16 cellular contexts compared by ENCODE assay signal in genomic region chr9:134666208-134666607, GRCh38. TPM values are rescaled to one million over a fixed set of nuclear protein-coding genes. Genes with fewer than 3 reads are reported as not detected.
DNase-seq lines count a peak whose midpoint lies in the region; ATAC-seq and TF ChIP-seq lines count a peak whose summit lies in the region.
"Had no signal": no experiment of that assay in that cellular context is flagged by ENCODE, and none has a peak within 500 bp of the region (broad histone marks: within the 10 kb centered on the region; RNA-seq: fewer than 3 reads in every experiment).

No MANE protein-coding gene starts in this region.

- no peaks in the 10 kb centered on the region for H3K36me3 Mint-ChIP-seq in CD14-positive monocyte
- H3K36me3 Mint-ChIP-seq in osteocyte (ENCODE audit: unreplicated experiment) = peaks cover 34% of the 10 kb centered on the region
- H3K36me3 Mint-ChIP-seq in type B pancreatic cell = peaks cover 37% of the 10 kb centered on the region
- H3K36me3 Mint-ChIP-seq in activated CD8-positive, alpha-beta T cell treated with anti-CD3 and anti-CD28 coated beads for 36 hours (ENCODE audit: low read depth) = no peaks in the 10 kb centered on the region
- H3K36me3 Mint-ChIP-seq: CD4-positive, CD25-positive, alpha-beta regulatory T cell had no signal

- H3K9me3 ChIP-seq in RWPE2 (ENCODE audit: severe bottlenecking) = no peaks in the 10 kb centered on the region
- H3K9me3 ChIP-seq: Caco-2, SK-N-SH had no signal

- no peaks in the 10 kb centered on the region for H3K27me3 ChIP-seq in RWPE2 (ENCODE audit: insufficient read depth, poor library complexity, severe bottlenecking)

- no peak for TF ChIP-seq CTCF in CD14-positive monocyte (IDR thresholded peaks at IDR 0.05)
- TF ChIP-seq CTCF in RWPE2 (IDR thresholded peaks at IDR 0.05; ENCODE audit: poor library complexity, severe bottlenecking) = no peak
- no peak for TF ChIP-seq CTCF in osteocyte (IDR thresholded peaks at IDR 0.05)
- no peak for TF ChIP-seq CTCF in type B pancreatic cell (conservative IDR thresholded peaks at IDR 0.05)
- no peak for TF ChIP-seq CTCF in activated CD8-positive, alpha-beta T cell treated with anti-CD3 and anti-CD28 coated beads for 36 hours (IDR thresholded peaks at IDR 0.05)

- no peaks in the 10 kb centered on the region for H3K36me3 ChIP-seq in RWPE2 (ENCODE audit: low read depth)

- H3K4me1 ChIP-seq in RWPE2 (ENCODE audit: insufficient read depth, poor library complexity, severe bottlenecking) = peaks cover 59% of the 10 kb centered on the region

- ATAC-seq in RWPE2 (ENCODE audit: low read depth) (no peak), HG03469 (IDR thresholded peaks at IDR 0.05; ENCODE audit: unreplicated experiment) (no peak)
- ATAC-seq in activated CD8-positive, alpha-beta T cell treated with anti-CD3 and anti-CD28 coated beads for 36 hours = no peak

- DNase-seq in CD14-positive monocyte (ENCODE audit: low spot score) (peak; percentile 16), RWPE2 (ENCODE audit: low spot score) (peak; percentile 29), osteocyte (ENCODE audit: extremely low spot score, unreplicated experiment) (no peak), type B pancreatic cell (ENCODE audit: extremely low spot score, unreplicated experiment) (no peak), NCI-H524 treated with DMSO at 0.1 percent for 48 hours (lab: John Stamatoyannopoulos, UW) (no peak)
- no peak for DNase-seq in activated CD8-positive, alpha-beta T cell treated with anti-CD3 and anti-CD28 coated beads for 36 hours
- DNase-seq: Caco-2; CD4-positive, CD25-positive, alpha-beta regulatory T cell; NCI-H1417; NCI-H1930; NCI-H2171 treated with DMSO at 0.1 percent for 48 hours; NCI-H510A; SHP77; SK-N-SH had no signal

- CTCF ChIA-PET in activated CD8-positive, alpha-beta T cell treated with anti-CD3 and anti-CD28 coated beads for 36 hours (lab: Charles Lee) = no interaction called here

- H3K27ac Mint-ChIP-seq in CD14-positive monocyte (peak overlapping the region in 2 of 7 donors; percentile 21 to 28), osteocyte (ENCODE audit: unreplicated experiment) (peak overlapping the region; percentile 83), type B pancreatic cell (peak overlapping the region; percentile 18)
- no peak overlapping the region for H3K27ac Mint-ChIP-seq in activated CD8-positive, alpha-beta T cell treated with anti-CD3 and anti-CD28 coated beads for 36 hours
- H3K27ac Mint-ChIP-seq: CD4-positive, CD25-positive, alpha-beta regulatory T cell had no signal

- POLR2A ChIA-PET in activated CD8-positive, alpha-beta T cell treated with anti-CD3 and anti-CD28 coated beads for 36 hours (lab: Charles Lee) = no interaction called here

- H3K4me3 Mint-ChIP-seq in CD14-positive monocyte (no peak overlapping the region), osteocyte (ENCODE audit: unreplicated experiment) (peak overlapping the region; percentile 34), type B pancreatic cell (no peak overlapping the region)
- H3K4me3 Mint-ChIP-seq in activated CD8-positive, alpha-beta T cell treated with anti-CD3 and anti-CD28 coated beads for 36 hours = no peak overlapping the region
- H3K4me3 Mint-ChIP-seq: CD4-positive, CD25-positive, alpha-beta regulatory T cell had no signal

- peak overlapping the region; percentile 91 for H3K27ac ChIP-seq in RWPE2 (ENCODE audit: poor library complexity, severe bottlenecking)
- H3K27ac ChIP-seq: HL-60 had no signal

- H3K9me3 Mint-ChIP-seq in CD14-positive monocyte = peaks cover 2 to 12% (median 5%) of the 10 kb centered on the region in 7 donors
- H3K9me3 Mint-ChIP-seq in osteocyte (ENCODE audit: unreplicated experiment) = no peaks in the 10 kb centered on the region
- H3K9me3 Mint-ChIP-seq in type B pancreatic cell = peaks cover 12% of the 10 kb centered on the region
- H3K9me3 Mint-ChIP-seq in activated CD8-positive, alpha-beta T cell treated with anti-CD3 and anti-CD28 coated beads for 36 hours = no peaks in the 10 kb centered on the region

- H3K27me3 Mint-ChIP-seq in CD14-positive monocyte (ENCODE audit: low read depth in 3 of 3) (peaks cover 3 to 15% (median 8%) of the 10 kb centered on the region in 3 donors), osteocyte (ENCODE audit: unreplicated experiment) (no peaks in the 10 kb centered on the region), type B pancreatic cell (peaks cover 17% of the 10 kb centered on the region)
- peaks cover 5% of the 10 kb centered on the region for H3K27me3 Mint-ChIP-seq in activated CD8-positive, alpha-beta T cell treated with anti-CD3 and anti-CD28 coated beads for 36 hours
- H3K27me3 Mint-ChIP-seq: CD4-positive, CD25-positive, alpha-beta regulatory T cell had no signal

- peaks cover 2% of the 10 kb centered on the region for H3K4me1 Mint-ChIP-seq in CD14-positive monocyte
- H3K4me1 Mint-ChIP-seq in osteocyte (ENCODE audit: unreplicated experiment) = peaks cover 91% of the 10 kb centered on the region
- peaks cover 28% of the 10 kb centered on the region for H3K4me1 Mint-ChIP-seq in type B pancreatic cell (ENCODE audit: unreplicated experiment)
- H3K4me1 Mint-ChIP-seq in activated CD8-positive, alpha-beta T cell treated with anti-CD3 and anti-CD28 coated beads for 36 hours (ENCODE audit: low read depth) = peaks cover 4% of the 10 kb centered on the region
- H3K4me1 Mint-ChIP-seq: CD4-positive, CD25-positive, alpha-beta regulatory T cell had no signal

- H3K4me3 ChIP-seq in RWPE2 (ENCODE audit: severe bottlenecking) = no peak overlapping the region

- intact Hi-C loops in CD14-positive monocyte (cut with micrococcal nuclease) = loop anchor here in 1 of 2 donors (10.0 kb wide), 1 partner anchor 221 kb away; no protein-coding TSS in a partner anchor
- intact Hi-C loops in activated CD8-positive, alpha-beta T cell treated with anti-CD3 and anti-CD28 coated beads for 36 hours (cut with micrococcal nuclease) = no loop called here

RNA-seq across cellular contexts. Expression of gene COL5A1, which starts 24.6 kb away (rescaled TPM):
- not detected for polyA plus RNA-seq in CD14-positive monocyte
- 1,552 and 1,672 TPM in 2 replicates for total RNA-seq in osteocyte
- 16.1 and 112 TPM in 2 replicates for total RNA-seq in type B pancreatic cell (ENCODE audit: low replicate concordance)
- total RNA-seq in activated CD8-positive, alpha-beta T cell treated with anti-CD3 and anti-CD28 coated beads for 36 hours = under 1 TPM; 0.29 to 0.34 TPM

Comparison
In these comparisons a context has a peak if more than half of its experiments do, and no peak if none do; other contexts are left out.
1. DNase-seq: peak in CD14-positive monocyte (single experiment) and RWPE2 (single experiment); none in osteocyte (single experiment), type B pancreatic cell (single experiment), NCI-H524 treated with DMSO at 0.1 percent for 48 hours (single experiment) and activated CD8-positive, alpha-beta T cell treated with anti-CD3 and anti-CD28 coated beads for 36 hours (single experiment).
2. RNA of gene COL5A1, which starts 24.6 kb away (total RNA-seq): 1,552 to 1,672 TPM in osteocyte and 16.1 to 112 TPM in type B pancreatic cell; 0.29 to 0.34 TPM in activated CD8-positive, alpha-beta T cell treated with anti-CD3 and anti-CD28 coated beads for 36 hours; every median in the first group is over 10 times any median in the second.